ENCODE assay signal across 9 cellular contexts in the genomic region with DNA sequence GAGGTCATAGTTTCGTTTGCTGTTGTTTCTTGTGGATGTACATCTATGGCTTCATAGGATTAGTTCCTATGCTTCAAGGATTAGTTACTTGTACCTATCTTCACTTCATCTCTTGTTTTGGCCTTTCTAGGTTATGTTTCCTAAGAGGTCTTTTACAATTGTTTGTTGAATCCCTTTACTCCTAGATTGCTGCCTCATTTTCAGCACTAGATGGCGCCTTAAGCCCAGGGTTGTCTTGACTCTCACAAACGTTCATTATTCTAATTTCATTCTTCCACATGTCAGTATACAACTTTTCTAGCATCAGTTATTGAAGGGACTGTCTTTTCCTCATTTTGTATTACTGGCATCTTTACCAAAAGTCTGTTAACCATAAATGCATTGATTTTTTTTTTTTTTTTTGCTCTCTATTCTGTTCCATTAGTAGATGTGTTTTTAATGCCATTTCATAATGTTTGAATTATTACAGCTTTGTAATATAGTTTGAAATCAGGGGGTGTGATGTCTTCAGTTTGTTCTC.
DNase-seq lines count a peak whose midpoint lies in the region; ATAC-seq lines count a peak whose summit lies in the region.
"Had no signal": no experiment of that assay in that cellular context is flagged by ENCODE, and none has a peak within 500 bp of the region (broad histone marks: within the 10 kb centered on the region; RNA-seq: fewer than 3 reads in every experiment).

No MANE protein-coding gene starts in this region.

- H3K4me1 Mint-ChIP-seq in stimulated activated effector memory CD8-positive, alpha-beta T cell treated with anti-CD3 and anti-CD28 coated beads, Interleukin-12 subunit alpha, Interleukin-12 subunit beta, amount 100 ng/mL, for 72 hours: no peaks in the 10 kb centered on the region

- no peak overlapping the region for H3K4me3 ChIP-seq in adipocyte (ENCODE audit: low read length)

- H3K27ac Mint-ChIP-seq in stimulated activated effector memory CD8-positive, alpha-beta T cell treated with anti-CD3 and anti-CD28 coated beads, Interleukin-12 subunit alpha, Interleukin-12 subunit beta, amount 100 ng/mL, for 72 hours: no peak overlapping the region
- H3K27ac Mint-ChIP-seq: dendritic cell treated with granulocyte-macrophage colony-stimulating factor and Interleukin-4, amounts not matched to agents 40 ng/mL and 50 ng/mL, for 4 days had no signal

- peak; percentile 44 for ATAC-seq in stimulated activated effector memory CD8-positive, alpha-beta T cell treated with anti-CD3 and anti-CD28 coated beads, Interleukin-12 subunit alpha, Interleukin-12 subunit beta, amount 100 ng/mL, for 72 hours
- ATAC-seq in GM18517 (IDR thresholded peaks at IDR 0.05; ENCODE audit: unreplicated experiment): no peak
- ATAC-seq in HG03460 (IDR thresholded peaks at IDR 0.05; ENCODE audit: unreplicated experiment): no peak

- no peaks in the 10 kb centered on the region for H3K27me3 ChIP-seq in adipocyte (replicated peaks; ENCODE audit: control insufficient read depth, insufficient read depth, low read length)

- no peaks in the 10 kb centered on the region for H3K9me3 ChIP-seq in adipocyte (ENCODE audit: control insufficient read depth, low read length)

- peak; percentile 76 for DNase-seq in ELR (ENCODE audit: low read depth)
- DNase-seq in LoVo (ENCODE audit: low spot score): peak; percentile 77
- DNase-seq in SHP77 (lab: John Stamatoyannopoulos, UW): peak; percentile 30 to 37
- peak; percentile 79 for DNase-seq in adipocyte (ENCODE audit: low read depth)
- DNase-seq in kidney glomerular epithelial cell (lab: John Stamatoyannopoulos, UW): peak; percentile 33
- peak; percentile 18 to 58 for DNase-seq in stimulated activated effector memory CD8-positive, alpha-beta T cell treated with anti-CD3 and anti-CD28 coated beads, Interleukin-12 subunit alpha, Interleukin-12 subunit beta, amount 100 ng/mL, for 72 hours (ENCODE audit: low spot score in 2 of 2)

- H3K9ac ChIP-seq in adipocyte (ENCODE audit: low read length): no peak overlapping the region

- no peaks in the 10 kb centered on the region for H3K9me3 Mint-ChIP-seq in stimulated activated effector memory CD8-positive, alpha-beta T cell treated with anti-CD3 and anti-CD28 coated beads, Interleukin-12 subunit alpha, Interleukin-12 subunit beta, amount 100 ng/mL, for 72 hours

- no peaks in the 10 kb centered on the region for H3K36me3 Mint-ChIP-seq in stimulated activated effector memory CD8-positive, alpha-beta T cell treated with anti-CD3 and anti-CD28 coated beads, Interleukin-12 subunit alpha, Interleukin-12 subunit beta, amount 100 ng/mL, for 72 hours

- no peak overlapping the region for H3K4me3 Mint-ChIP-seq in stimulated activated effector memory CD8-positive, alpha-beta T cell treated with anti-CD3 and anti-CD28 coated beads, Interleukin-12 subunit alpha, Interleukin-12 subunit beta, amount 100 ng/mL, for 72 hours
- H3K4me3 Mint-ChIP-seq: dendritic cell treated with granulocyte-macrophage colony-stimulating factor and Interleukin-4, amounts not matched to agents 40 ng/mL and 50 ng/mL, for 4 days had no signal

- no peaks in the 10 kb centered on the region for H3K36me3 ChIP-seq in adipocyte (ENCODE audit: control insufficient read depth, insufficient read depth, low read length, severe bottlenecking)

- H3K4me1 ChIP-seq in adipocyte (ENCODE audit: control insufficient read depth, insufficient read depth, low read length): no peaks in the 10 kb centered on the region
